In genomic region chr2:171432969-171433762, GRCh38 we compare ENCODE assay signal across 8 cellular contexts.
DNase-seq lines count a peak whose midpoint lies in the region; ATAC-seq and TF ChIP-seq lines count a peak whose summit lies in the region.

No MANE protein-coding gene starts in this region.

- H3K9me3 ChIP-seq in DND-41 (ENCODE audit: insufficient read depth, low read length, severe bottlenecking) (peaks cover 16% of the 10 kb centered on the region), HUES48 (ENCODE audit: control insufficient read depth, insufficient read depth, low read length) (no peaks in the 10 kb centered on the region)

- no peaks in the 10 kb centered on the region for H3K27me3 ChIP-seq in DND-41 (ENCODE audit: insufficient read depth, low read length, poor library complexity)
- H3K27me3 ChIP-seq in HUES48 (ENCODE audit: control insufficient read depth, insufficient read depth, low read length), result no peaks in the 10 kb centered on the region

- peak overlapping the region; percentile 81 for H2AFZ ChIP-seq in DND-41 (ENCODE audit: low read depth, low read length)

- H3K27ac ChIP-seq in DND-41 (ENCODE audit: low read length) (peak overlapping the region; percentile 97), HUES48 (ENCODE audit: low read depth, low read length) (peak overlapping the region; percentile 98), RWPE1 (peak overlapping the region; percentile 98)

- DNase-seq in DND-41 (peak; percentile 52), RWPE1 (ENCODE audit: low spot score) (peak; percentile 65), amniotic epithelial cell (ENCODE audit: low read depth) (peak; percentile 7), iPS-NIHi7 (ENCODE audit: extremely low spot score) (peak; percentile 25), OCI-M2 (lab: John Stamatoyannopoulos, UW; ENCODE audit: unreplicated experiment) (no peak)
- peak; percentile 40 to 41 for DNase-seq in stimulated activated CD4-positive, alpha-beta T cell treated with anti-CD3 and anti-CD28 coated beads, Interleukin-15, amount 100 ng/mL, for 48 hours (ENCODE audit: low read depth in 2 of 2)

- H3K4me1 ChIP-seq in DND-41 (ENCODE audit: insufficient read depth, low read length), result peaks cover 39% of the 10 kb centered on the region
- peaks cover 24% of the 10 kb centered on the region for H3K4me1 ChIP-seq in HUES48 (ENCODE audit: control insufficient read depth, insufficient read depth, low read length)

- H3K4me3 ChIP-seq in DND-41 (ENCODE audit: low read depth in 1 of 2, low read length in 2 of 2) (peak overlapping the region; percentile 33 to 81), HUES48 (ENCODE audit: low read depth, low read length) (peak overlapping the region; percentile 88)

- peaks cover 70% of the 10 kb centered on the region for H3K79me2 ChIP-seq in DND-41 (ENCODE audit: insufficient read depth, low read length)

- peak overlapping the region; percentile 74 for H3K4me2 ChIP-seq in DND-41 (ENCODE audit: insufficient read depth, low read length)

- H3K36me3 ChIP-seq in DND-41 (ENCODE audit: insufficient read depth, low read length), result peaks cover 44% of the 10 kb centered on the region
- H3K36me3 ChIP-seq in HUES48 (ENCODE audit: control insufficient read depth, insufficient read depth, low read length), result peaks cover 34% of the 10 kb centered on the region

- POLR2A ChIA-PET in RWPE1 (lab: Yijun Ruan, JAX; ENCODE audit: low non-redundant PET), result interaction anchor here (0.6 kb wide), 1 partner anchor 1288 kb away, joined by 3 read pairs; no protein-coding TSS in a partner anchor

- H3K9ac ChIP-seq in DND-41 (ENCODE audit: low read depth, low read length) (peak overlapping the region; percentile 99), HUES48 (ENCODE audit: low read depth, low read length) (peak overlapping the region; percentile 89)

- CTCF ChIA-PET in RWPE1 (lab: Yijun Ruan, JAX), result interaction anchor here (0.5 to 1.1 kb wide), 3 partner anchors 17 to 710 kb away, joined by 3 to 7 read pairs (median 3); no protein-coding TSS in a partner anchor

- no peak for TF ChIP-seq CTCF in DND-41 (IDR thresholded peaks at IDR 0.05; ENCODE audit: borderline replicate concordance, extremely low read depth, low read length, poor library complexity, severe bottlenecking)
- TF ChIP-seq CTCF in RWPE1 (conservative IDR thresholded peaks at IDR 0.05; ENCODE audit: low read depth), result no peak

- H4K20me1 ChIP-seq in DND-41 (ENCODE audit: insufficient read depth, low read length), result no peaks in the 10 kb centered on the region

- ATAC-seq in DND-41 (ENCODE audit: insufficient read depth, low read depth), result no peak
- ATAC-seq in HG03442 (IDR thresholded peaks at IDR 0.05; ENCODE audit: unreplicated experiment), result no peak
